Comparison of ENCODE assay signal across 9 cellular contexts in genomic region chr12:63615546-63615945, GRCh38. TPM values are rescaled to one million over a fixed set of nuclear protein-coding genes. Genes with fewer than 3 reads are reported as not detected.
DNase-seq lines count a peak whose midpoint lies in the region; ATAC-seq and TF ChIP-seq lines count a peak whose summit lies in the region.
"Not testable (repeated sequence)": the region's sequence is repeated elsewhere in the genome, so short reads cannot be mapped to it uniquely, and the experiment has no call there.
"Had no signal": no experiment of that assay in that cellular context is flagged by ENCODE, and none has a peak within 500 bp of the region (broad histone marks: within the 10 kb centered on the region; RNA-seq: fewer than 3 reads in every experiment).

No MANE protein-coding gene starts in this region.

- H3K36me3 Mint-ChIP-seq in HFFc6 (ENCODE audit: low read depth); chondrocyte (ENCODE audit: low read depth); type B pancreatic cell: not testable (repeated sequence)

- H3K9ac ChIP-seq in OCI-LY1 (ENCODE audit: low read length) = not testable (repeated sequence)

- H3K4me2 ChIP-seq in OCI-LY1 (ENCODE audit: low read length) = not testable (repeated sequence)

- H3K27me3 Mint-ChIP-seq in HFFc6 (ENCODE audit: insufficient read depth); chondrocyte (ENCODE audit: low read depth); type B pancreatic cell: not testable (repeated sequence)

- not testable (repeated sequence) for H3F3A ChIP-seq in OCI-LY1 (ENCODE audit: insufficient read depth, low read length)

- H4K20me1 ChIP-seq in OCI-LY1 (ENCODE audit: insufficient read depth, low read length) = not testable (repeated sequence)

- H3K27ac Mint-ChIP-seq in HFFc6 (peak overlapping the region; percentile 58), chondrocyte (ENCODE audit: unreplicated experiment) (peak overlapping the region; percentile 63), type B pancreatic cell (peak overlapping the region; percentile 85)

- WGBS in heart right ventricle, 2 donors = 14 to 17% methylated on average over 1 of the region's 1 CpG

- not testable (repeated sequence) for H2AFZ ChIP-seq in OCI-LY1 (ENCODE audit: low read length)

- H3K4me1 Mint-ChIP-seq in HFFc6 (ENCODE audit: low read depth) (peaks cover 19% of the 10 kb centered on the region), chondrocyte (ENCODE audit: low read depth) (peaks cover 10% of the 10 kb centered on the region)
- not testable (repeated sequence) for H3K4me1 Mint-ChIP-seq in type B pancreatic cell (ENCODE audit: unreplicated experiment)

- peaks cover 45% of the 10 kb centered on the region for H3K4me1 ChIP-seq in OCI-LY1 (ENCODE audit: insufficient read depth, low read length, severe bottlenecking)
- H3K4me1 ChIP-seq in heart right ventricle = peaks cover 0 to 16% (median 0%) of the 10 kb centered on the region in 9 donors
- not testable (repeated sequence) for H3K4me1 ChIP-seq in left ventricle myocardium inferior

- H3K79me2 ChIP-seq in OCI-LY1 (ENCODE audit: insufficient read depth, low read length) = not testable (repeated sequence)

- intact Hi-C loops in Right ventricle myocardium superior (cut with DNase I); heart right ventricle (cut with DNase I); left ventricle myocardium inferior (cut with micrococcal nuclease): not testable (repeated sequence)

- not testable (repeated sequence) for H3K9me3 ChIP-seq in OCI-LY1 (ENCODE audit: low read length); heart right ventricle; left ventricle myocardium inferior (replicated peaks)

- H3K36me3 ChIP-seq in OCI-LY1 (ENCODE audit: insufficient read depth, low read length); heart right ventricle; left ventricle myocardium inferior: not testable (repeated sequence)

- TF ChIP-seq CTCF in HFFc6 (IDR thresholded peaks at IDR 0.05); OCI-LY1 (IDR thresholded peaks at IDR 0.05; ENCODE audit: low read length); chondrocyte (IDR thresholded peaks at IDR 0.05); heart right ventricle (IDR thresholded peaks at IDR 0.05); left ventricle myocardium inferior (IDR thresholded peaks at IDR 0.05; ENCODE audit: borderline replicate concordance); type B pancreatic cell (conservative IDR thresholded peaks at IDR 0.05): not testable (repeated sequence)

- not testable (repeated sequence) for H3K27me3 ChIP-seq in OCI-LY1 (ENCODE audit: insufficient read depth, low read length); heart right ventricle; left ventricle myocardium inferior (ENCODE audit: low read depth)

- ATAC-seq in SK-N-SH treated with all-trans-retinoic acid at 6 μM for 48 hours = peak; percentile 81
- peak; percentile 63 for ATAC-seq in Right ventricle myocardium superior (ENCODE audit: poor library complexity)
- ATAC-seq in heart right ventricle = peak in 5 of 8 donors; percentile 29 to 81 (median 47)

- H3K4me3 Mint-ChIP-seq in HFFc6; chondrocyte (ENCODE audit: unreplicated experiment); type B pancreatic cell: not testable (repeated sequence)

- DNase-seq in HFFc6; chondrocyte (ENCODE audit: low spot score); Right ventricle myocardium superior; heart right ventricle; left ventricle myocardium inferior; type B pancreatic cell (ENCODE audit: extremely low spot score, unreplicated experiment): not testable (repeated sequence)

- H3K27ac ChIP-seq in OCI-LY1 (ENCODE audit: low read depth, low read length, poor library complexity, severe bottlenecking) (peak overlapping the region; percentile 46), heart right ventricle (peak overlapping the region in 2 of 10 donors; percentile 44 to 47), left ventricle myocardium inferior (replicated peaks) (peak overlapping the region; percentile 23)

- not testable (repeated sequence) for H3K4me3 ChIP-seq in OCI-LY1 (ENCODE audit: low read depth, low read length, poor library complexity, severe bottlenecking); heart right ventricle; left ventricle myocardium inferior

- not testable (repeated sequence) for H3K9me3 Mint-ChIP-seq in HFFc6; chondrocyte (ENCODE audit: low read depth); type B pancreatic cell

- H3K9me2 ChIP-seq in OCI-LY1 (ENCODE audit: low read depth, low read length) = not testable (repeated sequence)

RNA-seq across cellular contexts. Expression of gene DPY19L2, which starts 52.7 kb away (rescaled TPM):
- total RNA-seq in HFFc6 (2021; fragmentation: NEBNext Ultra II Directional; extraction: Animal tissue kit (Norgen Biotek cat#: 25700)) = 1 to 10 TPM; 1.3 to 2.9 (median 2.0) TPM
- total RNA-seq in chondrocyte (6.7 to 8.9 TPM (median 6.9 TPM) in 3 replicates), Right ventricle myocardium superior (41.3 TPM), heart right ventricle (10 to 100 TPM; 29.4 to 58.8 (median 47.4) TPM), left ventricle myocardium inferior (52.1 TPM), type B pancreatic cell (ENCODE audit: low replicate concordance) (9.3 and 25.0 TPM in 2 replicates)
- polyA plus RNA-seq in heart right ventricle = 100 to 1,000 TPM in 1 of 2 donors, 10 to 100 TPM in 1; 10.7 to 171 TPM
- polyA plus RNA-seq: CD14-positive monocyte had no signal
